8 cellular contexts compared by ENCODE assay signal in genomic region chr7:32958046-32959025, GRCh38.
DNase-seq lines count a peak whose midpoint lies in the region; ATAC-seq and TF ChIP-seq lines count a peak whose summit lies in the region.

No MANE protein-coding gene starts in this region.

- peak overlapping the region; percentile 90 for H2AFZ ChIP-seq in KMS-11 (ENCODE audit: low read depth)

- H3K9me3 ChIP-seq in iPS-18c (ENCODE audit: control insufficient read depth, insufficient read depth, low read length), result no peaks in the 10 kb centered on the region

- H3K4me2 ChIP-seq in KMS-11, result peak overlapping the region; percentile 82; the same call in 1 of the 2 replicates

- in situ Hi-C loops in astrocyte of the cerebellum (cut with HindIII; ENCODE audit: low sequenced_read_pairs), result no loop called here

- TF ChIP-seq CTCF in KMS-11 (conservative IDR thresholded peaks at IDR 0.05; ENCODE audit: low read depth, low read length) (no peak), astrocyte of the cerebellum (IDR thresholded peaks at IDR 0.05; ENCODE audit: low read depth, low read length, missing control alignments) (no peak)

- H3K36me3 ChIP-seq in KMS-11 (ENCODE audit: insufficient read depth), result no peaks in the 10 kb centered on the region

- H3K4me1 ChIP-seq in KMS-11 (ENCODE audit: low read depth, poor library complexity, severe bottlenecking), result no peaks in the 10 kb centered on the region

- no peaks in the 10 kb centered on the region for H3K79me2 ChIP-seq in KMS-11 (ENCODE audit: insufficient read depth, low read depth)

- H3K4me3 ChIP-seq in KMS-11 (IDR thresholded peaks at IDR 0.05; ENCODE audit: insufficient read depth, low read depth, low read length) (no peak overlapping the region), astrocyte of the cerebellum (ENCODE audit: low read depth, low read length) (peak overlapping the region; percentile 75), iPS-18c (ENCODE audit: insufficient read depth, low read depth, low read length) (peak overlapping the region; percentile 78), skin epidermis (peak overlapping the region; percentile 59 to 97 (median 83))

- DNase-seq in D341Med (ENCODE audit: low spot score) (peak; percentile 43), astrocyte of the cerebellum (ENCODE audit: low read depth) (no peak)

- no peak overlapping the region; the same call in 1 of the 2 replicates for H3K9ac ChIP-seq in KMS-11

- ATAC-seq in HG03097 (IDR thresholded peaks at IDR 0.05; ENCODE audit: low FRiP score, unreplicated experiment) (no peak), GM18505 (IDR thresholded peaks at IDR 0.05; ENCODE audit: unreplicated experiment) (no peak), HG02610 (IDR thresholded peaks at IDR 0.05; ENCODE audit: unreplicated experiment) (no peak)

- no peak overlapping the region for H3K27ac ChIP-seq in KMS-11
- peak overlapping the region; percentile 83 to 98 (median 92) for H3K27ac ChIP-seq in skin epidermis

- no peak for TF ChIP-seq POLR2A in GM18505 (IDR thresholded peaks at IDR 0.05; ENCODE audit: borderline replicate concordance, extremely low read depth, insufficient read depth, insufficient read length)

- no peaks in the 10 kb centered on the region for H3K27me3 ChIP-seq in KMS-11 (ENCODE audit: insufficient read depth, low read depth)

- H4K20me1 ChIP-seq in KMS-11 (ENCODE audit: insufficient read depth), result no peaks in the 10 kb centered on the region
